15 cellular contexts compared by ENCODE assay signal in genomic region chr1:233520510-233521191, GRCh38.
DNase-seq lines count a peak whose midpoint lies in the region; ATAC-seq, FAIRE-seq and TF ChIP-seq lines count a peak whose summit lies in the region.
"Had no signal": no experiment of that assay in that cellular context is flagged by ENCODE, and none has a peak within 500 bp of the region (broad histone marks: within the 10 kb centered on the region; RNA-seq: fewer than 3 reads in every experiment).

No MANE protein-coding gene starts in this region.

- H3K9me3 ChIP-seq in adrenal gland (replicated peaks in 1 of 3), result no peaks in the 10 kb centered on the region
- H3K9me3 ChIP-seq: tibial artery had no signal

- TF ChIP-seq POLR2A in adrenal gland (IDR thresholded peaks at IDR 0.05), result no peak

- intact Hi-C loops in adrenal gland (cut with DNase I), result no loop called here

- H3K27ac ChIP-seq in adrenal gland, result no peak overlapping the region
- H3K27ac ChIP-seq: tibial artery had no signal

- 65 to 76% (median 71%) methylated on average over 5 of the region's 5 CpGs for WGBS in adrenal gland, 4 donors

- no peaks in the 10 kb centered on the region for H3K4me1 ChIP-seq in adrenal gland (replicated peaks in 1 of 2)
- H3K4me1 ChIP-seq: Caco-2, tibial artery had no signal

- FAIRE-seq in RCC 7860 (lab: Jason Lieb, UNC), result no peak

- ATAC-seq in esophagus mucosa (peak; percentile 98), HG03565 (IDR thresholded peaks at IDR 0.05; ENCODE audit: unreplicated experiment) (no peak), GM19467 (IDR thresholded peaks at IDR 0.05; ENCODE audit: unreplicated experiment) (no peak)
- ATAC-seq: GM23338 had no signal

- no peak for TF ChIP-seq CTCF in adrenal gland (IDR thresholded peaks at IDR 0.05)

- no peak overlapping the region for H3K4me3 ChIP-seq in adrenal gland
- H3K4me3 ChIP-seq: GM23338, tibial artery had no signal

- no peaks in the 10 kb centered on the region for H3K27me3 ChIP-seq in adrenal gland
- H3K27me3 ChIP-seq: tibial artery had no signal

- peak; percentile 8 for DNase-seq in GM04504 (ENCODE audit: low read depth)
- peak; percentile 34 for DNase-seq in NCI-H460 (ENCODE audit: extremely low read depth, low read depth)
- DNase-seq in renal cortical epithelial cell (ENCODE audit: low read depth), result peak; percentile 77
- no peak for DNase-seq in RCC 7860 (ENCODE audit: low spot score)
- no peak for DNase-seq in adrenal gland
- DNase-seq: activated naive CD4-positive, alpha-beta T cell treated with anti-CD3 and anti-CD28 coated beads, Interleukin-2, amount 10 ng/mL, durations not matched to agents 7 days and 5 days; Caco-2; cerebellar nuclear complex; IMR-90; NCI-H187; tibial artery had no signal

- H3K36me3 ChIP-seq in adrenal gland (replicated peaks in 1 of 2), result no peaks in the 10 kb centered on the region
- H3K36me3 ChIP-seq: tibial artery had no signal

Comparison
In these comparisons a context has a peak if more than half of its experiments do, and no peak if none do; other contexts are left out.
1. DNase-seq: peak in GM04504 (single experiment), NCI-H460 (single experiment) and renal cortical epithelial cell (single experiment); none in RCC 7860 (single experiment) and adrenal gland (0 of 7).